20 cellular contexts compared by ENCODE assay signal in the genomic region with DNA sequence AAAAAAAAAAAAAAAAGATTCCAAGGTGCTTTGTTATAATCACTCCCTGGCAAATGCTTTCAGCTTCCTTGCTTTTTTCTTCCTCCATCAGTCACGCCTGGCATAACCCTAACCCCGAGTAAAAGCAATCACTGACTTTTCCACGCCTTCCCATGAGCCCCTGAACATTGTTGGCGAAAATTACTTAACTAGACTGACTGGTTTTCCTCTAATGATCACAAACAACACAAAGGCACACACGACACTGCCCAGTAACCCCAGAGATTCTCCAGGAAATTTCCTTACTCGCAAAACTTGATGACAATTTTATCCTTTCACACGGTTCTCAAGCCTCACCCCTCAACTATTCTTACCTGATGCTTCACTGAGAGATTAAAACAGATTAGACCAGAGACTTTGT. TPM values are rescaled to one million over a fixed set of nuclear protein-coding genes. Genes with fewer than 3 reads are reported as not detected.
DNase-seq lines count a peak whose midpoint lies in the region; ATAC-seq, FAIRE-seq and TF ChIP-seq lines count a peak whose summit lies in the region.
"Had no signal": no experiment of that assay in that cellular context is flagged by ENCODE, and none has a peak within 500 bp of the region (broad histone marks: within the 10 kb centered on the region; RNA-seq: fewer than 3 reads in every experiment).

No MANE protein-coding gene starts in this region.

- H3K4me1 Mint-ChIP-seq in GM23338, result no peaks in the 10 kb centered on the region
- H3K4me1 Mint-ChIP-seq: CD14-positive monocyte had no signal

- H3K27me3 Mint-ChIP-seq in GM23338 (ENCODE audit: insufficient read depth, low read depth, poor library complexity), result peaks cover 7% of the 10 kb centered on the region

- 53 to 54% methylated on average over 7 of the region's 7 CpGs for WGBS in pancreas, 2 donors
- no CpG with 5 or more reads among the region's 7 CpGs for WGBS in trophoblast cell (ENCODE audit: extremely low coverage, insufficient coverage, insufficient read length)
- WGBS in testis, 2 donors, result 87 to 93% methylated on average over 7 of the region's 7 CpGs

- no peak overlapping the region for H3K27ac ChIP-seq in GM23338 (ENCODE audit: low read depth)
- H3K27ac ChIP-seq in PC-3 (ENCODE audit: low read length), result no peak overlapping the region
- no peak overlapping the region for H3K27ac ChIP-seq in keratinocyte (ENCODE audit: control insufficient read depth, insufficient read depth, low read length)
- no peak overlapping the region for H3K27ac ChIP-seq in pancreas
- H3K27ac ChIP-seq in trophoblast cell (ENCODE audit: low read depth, low read length), result no peak overlapping the region
- no peak overlapping the region for H3K27ac ChIP-seq in testis

- no peaks in the 10 kb centered on the region for H3K36me3 ChIP-seq in GM23338 (ENCODE audit: insufficient read depth)
- no peaks in the 10 kb centered on the region for H3K36me3 ChIP-seq in PC-3 (ENCODE audit: low read depth, low read length)
- H3K36me3 ChIP-seq in keratinocyte (ENCODE audit: control insufficient read depth in 2 of 2, extremely low read depth in 1 of 2, insufficient read depth in 2 of 2, low read length in 2 of 2), result no peaks in the 10 kb centered on the region
- H3K36me3 ChIP-seq in pancreas, result no peaks in the 10 kb centered on the region
- H3K36me3 ChIP-seq in trophoblast cell (ENCODE audit: control insufficient read depth in 1 of 2, insufficient read depth in 2 of 2, low read length in 2 of 2), result no peaks in the 10 kb centered on the region
- no peaks in the 10 kb centered on the region for H3K36me3 ChIP-seq in testis (ENCODE audit: low read depth, missing control alignments)
- H3K36me3 ChIP-seq: MG63 had no signal

- ATAC-seq in GM23338 (no peak), PC-3 (no peak), pancreas (peak in 3 of 4 donors; percentile 21 to 46 (median 45)), GM18502 (IDR thresholded peaks at IDR 0.05; ENCODE audit: poor library complexity, unreplicated experiment) (no peak)

- H3K4me2 ChIP-seq in GM23338 (no peak overlapping the region), PC-3 (ENCODE audit: low read length) (no peak overlapping the region), keratinocyte (ENCODE audit: control insufficient read depth, extremely low read depth, insufficient read depth, low read depth, low read length) (no peak overlapping the region), trophoblast cell (ENCODE audit: low read length) (no peak overlapping the region)

- no peaks in the 10 kb centered on the region for H3K36me3 Mint-ChIP-seq in GM23338 (ENCODE audit: low read depth)
- H3K36me3 Mint-ChIP-seq: CD14-positive monocyte had no signal

- H3K9me3 ChIP-seq in PC-3 (ENCODE audit: low read length) (no peaks in the 10 kb centered on the region), keratinocyte (ENCODE audit: control insufficient read depth, low read depth, low read length) (no peaks in the 10 kb centered on the region), pancreas (no peaks in the 10 kb centered on the region), trophoblast cell (ENCODE audit: insufficient read depth, low read depth, low read length) (peaks cover 1% of the 10 kb centered on the region), testis (no peaks in the 10 kb centered on the region)
- H3K9me3 ChIP-seq: MG63 had no signal

- H3K9me3 Mint-ChIP-seq in GM23338, result no peaks in the 10 kb centered on the region
- H3K9me3 Mint-ChIP-seq: CD14-positive monocyte had no signal

- no peak for DNase-seq in GM23338 (ENCODE audit: low spot score)
- DNase-seq in PC-3, result no peak
- no peak for DNase-seq in keratinocyte (ENCODE audit: low read depth, low spot score)
- no peak for DNase-seq in pancreas
- DNase-seq in trophoblast cell, result no peak
- DNase-seq in anterior cingulate cortex (lab: John Stamatoyannopoulos, UW), result no peak
- no peak for DNase-seq in testis
- DNase-seq: 8988T, DMS79 treated with DMSO at 0.1 percent for 48 hours, H7, IMR-90, Kasumi-1, MG63, NCI-H1048, NCI-H146, NCI-H2029 treated with DMSO at 0.1 percent for 48 hours, SIG-M5 had no signal

- no peaks in the 10 kb centered on the region for H3K79me1 ChIP-seq in trophoblast cell (ENCODE audit: low read length)

- H3K9ac ChIP-seq in PC-3 (ENCODE audit: low read length) (no peak overlapping the region), keratinocyte (ENCODE audit: control insufficient read depth, extremely low read depth, insufficient read depth, low read length) (no peak overlapping the region), trophoblast cell (ENCODE audit: low read length) (no peak overlapping the region)

- TF ChIP-seq CTCF in GM23338 (conservative IDR thresholded peaks at IDR 0.05; ENCODE audit: low read depth in 2 of 2) (no peak), PC-3 (conservative IDR thresholded peaks at IDR 0.05; ENCODE audit: low read depth, low read length) (no peak), keratinocyte (optimal IDR thresholded peaks at IDR 0.05 in 1 of 3, IDR thresholded peaks at IDR 0.05 in 1 of 3, conservative IDR thresholded peaks at IDR 0.05 in 1 of 3; ENCODE audit: extremely low read depth in 1 of 3, insufficient read depth in 2 of 3, low read length in 3 of 3) (no peak), pancreas (IDR thresholded peaks at IDR 0.05) (no peak), testis (IDR thresholded peaks at IDR 0.05) (no peak)

- BruUV-seq in PC-3 (replicated peaks; lab: Mats Ljungman, UMichigan), result no TSS peak

- dilution Hi-C loops in keratinocyte (cut with MboI; ENCODE audit: extremely low pct_ligation_motif_present, low sequenced_read_pairs), result no loop called here

- no peaks in the 10 kb centered on the region for H3K9me1 ChIP-seq in keratinocyte (ENCODE audit: control insufficient read depth, extremely low read depth, insufficient read depth, low read length)

- H3K79me2 ChIP-seq in GM23338 (replicated peaks; ENCODE audit: insufficient read depth) (no peaks in the 10 kb centered on the region), PC-3 (ENCODE audit: low read length) (no peaks in the 10 kb centered on the region), keratinocyte (ENCODE audit: control insufficient read depth, insufficient read depth, low read length) (no peaks in the 10 kb centered on the region), trophoblast cell (ENCODE audit: control insufficient read depth, insufficient read depth, low read length, poor library complexity) (no peaks in the 10 kb centered on the region)

- H3F3A ChIP-seq in GM23338 (replicated peaks; ENCODE audit: low read depth), result no peaks in the 10 kb centered on the region
- no peaks in the 10 kb centered on the region for H3F3A ChIP-seq in PC-3 (ENCODE audit: low read length, unreplicated experiment)

- peak overlapping the region; percentile 69; the same call in 1 of the 2 replicates for H2AFZ ChIP-seq in GM23338
- 0 out of 2 replicates have a peak overlapping the region, but pooled peaks have one; percentile 48 for H2AFZ ChIP-seq in PC-3 (ENCODE audit: low read length)
- H2AFZ ChIP-seq in keratinocyte (ENCODE audit: control insufficient read depth, low read length), result peak overlapping the region; percentile 75
- no peak overlapping the region for H2AFZ ChIP-seq in trophoblast cell (ENCODE audit: insufficient read depth, low read length, poor library complexity)

- H3K9me2 ChIP-seq in GM23338 (ENCODE audit: insufficient read depth) (no peaks in the 10 kb centered on the region), PC-3 (replicated peaks; ENCODE audit: low read length) (no peaks in the 10 kb centered on the region)

- H4K20me1 ChIP-seq in GM23338 (replicated peaks; ENCODE audit: insufficient read depth) (no peaks in the 10 kb centered on the region), PC-3 (ENCODE audit: low read length) (no peaks in the 10 kb centered on the region), keratinocyte (ENCODE audit: control insufficient read depth, extremely low read depth, insufficient read depth, low read length) (no peaks in the 10 kb centered on the region)

- no peak overlapping the region for H2AK5ac ChIP-seq in trophoblast cell (ENCODE audit: low read length)

- H2BK5ac ChIP-seq in trophoblast cell (ENCODE audit: low read depth, low read length, poor library complexity), result no peak overlapping the region

- H3K23ac ChIP-seq in trophoblast cell (ENCODE audit: low read length), result no peak overlapping the region

- H3K14ac ChIP-seq in trophoblast cell (ENCODE audit: low read length), result no peak overlapping the region

- H3K4me3 ChIP-seq in GM23338 (no peak overlapping the region), PC-3 (ENCODE audit: low read length) (no peak overlapping the region), keratinocyte (ENCODE audit: control insufficient read depth in 2 of 3, extremely low read depth in 1 of 3, insufficient read depth in 2 of 3, low read depth in 1 of 3, low read length in 3 of 3) (no peak overlapping the region), pancreas (no peak overlapping the region), trophoblast cell (ENCODE audit: low read depth, low read length) (no peak overlapping the region), testis (no peak overlapping the region)
- H3K4me3 ChIP-seq: MG63 had no signal

- H2BK120ac ChIP-seq in trophoblast cell (ENCODE audit: insufficient read depth, low read length, poor library complexity), result no peak overlapping the region

- H3K18ac ChIP-seq in trophoblast cell (ENCODE audit: low read length), result no peak overlapping the region

- no peak for TF ChIP-seq POLR2A in testis (IDR thresholded peaks at IDR 0.05)

- intact Hi-C loops in PC-3 (cut with micrococcal nuclease), result no loop called here
- intact Hi-C loops in pancreas (cut with DNase I), result no loop called here
- intact Hi-C loops in testis (cut with DNase I; ENCODE audit: low total_unique reads), result no loop called here

- H3K4ac ChIP-seq in trophoblast cell (ENCODE audit: low read depth, low read length), result no peak overlapping the region

- no peak overlapping the region for H3K27ac Mint-ChIP-seq in GM23338
- H3K27ac Mint-ChIP-seq: CD14-positive monocyte had no signal

- H3K4me1 ChIP-seq in GM23338 (ENCODE audit: insufficient read depth) (no peaks in the 10 kb centered on the region), PC-3 (ENCODE audit: insufficient read depth, low read length) (no peaks in the 10 kb centered on the region), keratinocyte (ENCODE audit: control insufficient read depth, extremely low read depth, insufficient read depth, low read length) (peaks cover 8% of the 10 kb centered on the region), pancreas (no peaks in the 10 kb centered on the region), trophoblast cell (ENCODE audit: control insufficient read depth in 1 of 2, insufficient read depth in 2 of 2, low read length in 2 of 2) (peaks cover 0 to 2% of the 10 kb centered on the region in 2 experiments), testis (no peaks in the 10 kb centered on the region)

- no peaks in the 10 kb centered on the region for H3K27me3 ChIP-seq in GM23338 (ENCODE audit: insufficient read depth)
- no peaks in the 10 kb centered on the region for H3K27me3 ChIP-seq in PC-3 (ENCODE audit: low read length)
- H3K27me3 ChIP-seq in keratinocyte (ENCODE audit: control insufficient read depth, extremely low read depth, insufficient read depth, low read length), result no peaks in the 10 kb centered on the region
- H3K27me3 ChIP-seq in pancreas, result no peaks in the 10 kb centered on the region
- no peaks in the 10 kb centered on the region for H3K27me3 ChIP-seq in trophoblast cell (ENCODE audit: insufficient read depth, low read length)
- H3K27me3 ChIP-seq in testis, result no peaks in the 10 kb centered on the region
- H3K27me3 ChIP-seq: MG63 had no signal

- no peak overlapping the region for H2BK12ac ChIP-seq in trophoblast cell (ENCODE audit: low read length)

- no peak overlapping the region for H4K91ac ChIP-seq in trophoblast cell (ENCODE audit: low read depth, low read length)

- CTCF ChIA-PET in PC-3 (lab: Charles Lee), result interaction anchor here (0.6 kb wide), 1 partner anchor 12 kb away, joined by 9 read pairs; no protein-coding TSS in a partner anchor

- no peak overlapping the region for H4K12ac ChIP-seq in trophoblast cell (ENCODE audit: low read depth, low read length)

- H3K4me3 Mint-ChIP-seq in GM23338, result no peak overlapping the region
- H3K4me3 Mint-ChIP-seq: CD14-positive monocyte had no signal

- POLR2A ChIA-PET in PC-3 (lab: Charles Lee; ENCODE audit: unreplicated experiment), result interaction anchor here (0.6 kb wide), 1 partner anchor 9 kb away, joined by 16 read pairs; no protein-coding TSS in a partner anchor

- FAIRE-seq in keratinocyte (lab: Jason Lieb, UNC), result no peak
- FAIRE-seq in pancreas (lab: Jason Lieb, UNC), result no peak
- FAIRE-seq: HTR-8/SVneo had no signal

- no peak overlapping the region for H4K8ac ChIP-seq in trophoblast cell (ENCODE audit: low read depth, low read length)

RNA-seq across cellular contexts. Expression of a gene that starts 11.4 kb away (rescaled TPM):
- 21.9 and 24.7 TPM in 2 replicates for total RNA-seq in GM23338 (2014; rRNA removed; shearing (Covaris generic))
- 15.3 and 19.1 TPM in 2 replicates for polyA plus RNA-seq in GM23338 (2016; fragmentation: Nextera tagmentation; extraction: Ambion mirVana)
- total RNA-seq in PC-3 (2014; rRNA removed), result 42.5 and 43.1 TPM in 2 replicates
- 45.1 to 66.0 TPM (median 65.6 TPM) in 3 replicates for polyA plus RNA-seq in keratinocyte
- 39.4 TPM for polyA plus RNA-seq in keratinocyte (2011; ENCODE audit: low read depth)
- 57.8 and 68.0 TPM in 2 replicates for polyA plus RNA-seq in keratinocyte (2011; cell fraction: cytosol; rRNA removed)
- polyA plus RNA-seq in keratinocyte (2011; cell fraction: nucleus; rRNA removed), result 40.7 and 57.4 TPM in 2 replicates
- 52.1 and 69.1 TPM in 2 replicates for polyA plus RNA-seq in keratinocyte (2012; ENCODE audit: low replicate concordance)
- polyA minus RNA-seq in keratinocyte, result 5.6 to 33.0 TPM (median 18.8 TPM) in 3 replicates
- polyA minus RNA-seq in keratinocyte (2011; cell fraction: cytosol; rRNA and poly(A)+ RNA removed), result 25.5 TPM
- polyA minus RNA-seq in keratinocyte (2011; cell fraction: nucleus; rRNA and poly(A)+ RNA removed), result 11.0 and 22.5 TPM in 2 replicates
- total RNA-seq in pancreas, result 10 to 100 TPM in 4 of 6 donors, 1 to 10 TPM in 2; 7.6 to 28.8 (median 14.6) TPM
- polyA plus RNA-seq in pancreas, result 10 to 100 TPM in 1 of 2 donors, 1 to 10 TPM in 1; 5.0 to 14.7 TPM
- polyA plus RNA-seq in trophoblast cell (2013), result 40.7 and 43.8 TPM in 2 replicates
- total RNA-seq in testis, result 10 to 100 TPM; 20.9 TPM
- 26.6 TPM for polyA plus RNA-seq in testis (ENCODE audit: insufficient read depth, low read depth, low replicate concordance)

RNA-seq across cellular contexts. Expression of a gene that starts 20.3 kb away (rescaled TPM):
- 8.9 and 9.6 TPM in 2 replicates for total RNA-seq in GM23338 (2014; rRNA removed; shearing (Covaris generic))
- polyA plus RNA-seq in GM23338 (2016; fragmentation: Nextera tagmentation; extraction: Ambion mirVana) (6.8 and 8.4 TPM in 2 replicates), keratinocyte (4.0 to 7.3 TPM (median 4.7 TPM) in 3 replicates), pancreas (1 to 10 TPM; 4.0 to 6.7 TPM), testis (ENCODE audit: insufficient read depth, low read depth, low replicate concordance) (10.0 TPM)
- total RNA-seq in PC-3 (2014; rRNA removed) (5.1 and 5.9 TPM in 2 replicates), pancreas (1 to 10 TPM; 2.2 to 4.1 (median 3.2) TPM), testis (10 to 100 TPM; 15.7 to 15.9 TPM)
- 16.9 TPM for polyA plus RNA-seq in keratinocyte (2011; ENCODE audit: low read depth)
- polyA plus RNA-seq in keratinocyte (2011; cell fraction: cytosol; rRNA removed), result 3.3 and 5.1 TPM in 2 replicates
- 5.0 and 7.3 TPM in 2 replicates for polyA plus RNA-seq in keratinocyte (2011; cell fraction: nucleus; rRNA removed)
- 4.5 and 6.4 TPM in 2 replicates for polyA plus RNA-seq in keratinocyte (2012; ENCODE audit: low replicate concordance)
- polyA minus RNA-seq in keratinocyte, result 0.75 to 1.8 TPM (median 1.7 TPM) in 3 replicates
- polyA minus RNA-seq in keratinocyte (2011; cell fraction: cytosol; rRNA and poly(A)+ RNA removed), result 1.9 TPM
- 1.3 and 1.7 TPM in 2 replicates for polyA minus RNA-seq in keratinocyte (2011; cell fraction: nucleus; rRNA and poly(A)+ RNA removed)
- 8.2 and 8.8 TPM in 2 replicates for polyA plus RNA-seq in trophoblast cell (2013)

RNA-seq across cellular contexts. Expression of a gene that starts 50.6 kb away (rescaled TPM):
- total RNA-seq in GM23338 (2014; rRNA removed; shearing (Covaris generic)), result 49.9 and 62.1 TPM in 2 replicates
- polyA plus RNA-seq in GM23338 (2016; fragmentation: Nextera tagmentation; extraction: Ambion mirVana) (52.6 and 61.2 TPM in 2 replicates), keratinocyte (66.2 to 89.8 TPM (median 68.8 TPM) in 3 replicates), pancreas (10 to 100 TPM; 19.6 to 34.9 TPM), testis (ENCODE audit: insufficient read depth, low read depth, low replicate concordance) (35.9 TPM)
- total RNA-seq in PC-3 (2014; rRNA removed) (27.1 and 50.7 TPM in 2 replicates), pancreas (10 to 100 TPM in 2 of 6 donors, 1 to 10 TPM in 4; 4.5 to 16.8 (median 8.3) TPM), testis (10 to 100 TPM; 37.1 to 38.3 TPM)
- 4.6 TPM for polyA plus RNA-seq in keratinocyte (2011; ENCODE audit: low read depth)
- polyA plus RNA-seq in keratinocyte (2011; cell fraction: cytosol; rRNA removed), result 78.7 and 132 TPM in 2 replicates
- polyA plus RNA-seq in keratinocyte (2011; cell fraction: nucleus; rRNA removed), result 18.9 and 26.0 TPM in 2 replicates
- polyA plus RNA-seq in keratinocyte (2012; ENCODE audit: low replicate concordance), result 26.6 and 55.8 TPM in 2 replicates
- polyA minus RNA-seq in keratinocyte, result 12.6 to 18.8 TPM (median 17.5 TPM) in 3 replicates
- 27.4 TPM for polyA minus RNA-seq in keratinocyte (2011; cell fraction: cytosol; rRNA and poly(A)+ RNA removed)
- 6.6 and 7.5 TPM in 2 replicates for polyA minus RNA-seq in keratinocyte (2011; cell fraction: nucleus; rRNA and poly(A)+ RNA removed)
- polyA plus RNA-seq in trophoblast cell (2013), result 34.9 and 37.4 TPM in 2 replicates

Comparison
In these comparisons a context has a peak if more than half of its experiments do, and no peak if none do; other contexts are left out.
1. ATAC-seq: peak in pancreas (3 of 4); none in GM23338 (single experiment), PC-3 (single experiment) and GM18502 (single experiment).